ENCODE assay signal across 8 cellular contexts in genomic region chr3:33636125-33636855, GRCh38.
DNase-seq lines count a peak whose midpoint lies in the region; ATAC-seq and TF ChIP-seq lines count a peak whose summit lies in the region.

No MANE protein-coding gene starts in this region.

- H3K36me3 ChIP-seq in DOHH2 (ENCODE audit: control insufficient read depth, low read length) (peaks cover 4% of the 10 kb centered on the region), esophagus muscularis mucosa (peaks cover 0 to 20% (median 1%) of the 10 kb centered on the region in 4 donors), ovary (no peaks in the 10 kb centered on the region)

- no peak overlapping the region for H3K4me3 Mint-ChIP-seq in stimulated activated effector memory CD8-positive, alpha-beta T cell treated with anti-CD3 and anti-CD28 coated beads, Interleukin-12 subunit alpha, Interleukin-12 subunit beta, amount 100 ng/mL, for 72 hours

- H3K36me3 Mint-ChIP-seq in stimulated activated effector memory CD8-positive, alpha-beta T cell treated with anti-CD3 and anti-CD28 coated beads, Interleukin-12 subunit alpha, Interleukin-12 subunit beta, amount 100 ng/mL, for 72 hours, result peaks cover 9% of the 10 kb centered on the region

- 54% methylated on average over 6 of the region's 6 CpGs for WGBS in esophagus muscularis mucosa
- 51 to 60% (median 57%) methylated on average over 6 of the region's 6 CpGs for WGBS in ovary, 3 donors

- H3K9me3 ChIP-seq in DOHH2 (ENCODE audit: control insufficient read depth, insufficient read depth, low read length) (no peaks in the 10 kb centered on the region), esophagus muscularis mucosa (no peaks in the 10 kb centered on the region), ovary (no peaks in the 10 kb centered on the region)

- no peak for TF ChIP-seq POLR2A in esophagus muscularis mucosa (IDR thresholded peaks at IDR 0.05; ENCODE audit: low read depth)
- TF ChIP-seq POLR2A in ovary (IDR thresholded peaks at IDR 0.05), result no peak

- no peaks in the 10 kb centered on the region for H3K4me1 ChIP-seq in DOHH2 (ENCODE audit: control insufficient read depth, low read length)
- H3K4me1 ChIP-seq in esophagus muscularis mucosa, result peaks cover 0 to 8% (median 7%) of the 10 kb centered on the region in 4 donors
- H3K4me1 ChIP-seq in ovary (ENCODE audit: insufficient read depth), result no peaks in the 10 kb centered on the region

- H3K27me3 ChIP-seq in DOHH2 (ENCODE audit: control insufficient read depth, low read length), result no peaks in the 10 kb centered on the region
- H3K27me3 ChIP-seq in esophagus muscularis mucosa, result no peaks in the 10 kb centered on the region
- no peaks in the 10 kb centered on the region for H3K27me3 ChIP-seq in ovary

- no peaks in the 10 kb centered on the region for H4K20me1 ChIP-seq in DOHH2 (ENCODE audit: control insufficient read depth, insufficient read depth, low read depth, low read length)

- TF ChIP-seq CTCF in DOHH2 (IDR thresholded peaks at IDR 0.05; ENCODE audit: low read depth, low read length, poor library complexity, severe bottlenecking), result peak; percentile 69
- peak; percentile 65 to 76 (median 67) for TF ChIP-seq CTCF in esophagus muscularis mucosa (IDR thresholded peaks at IDR 0.05)
- peak; percentile 23 to 46 (median 41) for TF ChIP-seq CTCF in ovary (IDR thresholded peaks at IDR 0.05)

- no peak overlapping the region for H3K27ac ChIP-seq in DOHH2 (ENCODE audit: low read depth, low read length)
- no peak overlapping the region for H3K27ac ChIP-seq in esophagus muscularis mucosa (replicated peaks in 1 of 4)
- H3K27ac ChIP-seq in ovary, result no peak overlapping the region

- no peak for ATAC-seq in stimulated activated effector memory CD8-positive, alpha-beta T cell treated with anti-CD3 and anti-CD28 coated beads, Interleukin-12 subunit alpha, Interleukin-12 subunit beta, amount 100 ng/mL, for 72 hours
- no peak for ATAC-seq in HG02642 (IDR thresholded peaks at IDR 0.05; ENCODE audit: poor library complexity, unreplicated experiment)

- no peaks in the 10 kb centered on the region for H3K79me2 ChIP-seq in DOHH2 (ENCODE audit: control insufficient read depth, low read length)

- intact Hi-C loops in esophagus muscularis mucosa (cut with DNase I), result loop anchor here (2.0 kb wide), 2 partner anchors 81 to 151 kb away; no protein-coding TSS in a partner anchor
- intact Hi-C loops in ovary (cut with DNase I), result loop anchor here (5.0 to 10.0 kb wide), 4 partner anchors 76 to 151 kb away; partner anchors contain the start of gene CLASP2 (in 2 of the 4)

- no peak overlapping the region for H3K27ac Mint-ChIP-seq in stimulated activated effector memory CD8-positive, alpha-beta T cell treated with anti-CD3 and anti-CD28 coated beads, Interleukin-12 subunit alpha, Interleukin-12 subunit beta, amount 100 ng/mL, for 72 hours

- no peaks in the 10 kb centered on the region for H3K9me2 ChIP-seq in DOHH2 (replicated peaks; ENCODE audit: control insufficient read depth, low read length)

- no peak for TF ChIP-seq EP300 in Ishikawa (IDR thresholded peaks at IDR 0.05; ENCODE audit: borderline replicate concordance)
- no peak for TF ChIP-seq EP300 in esophagus muscularis mucosa (IDR thresholded peaks at IDR 0.05)
- TF ChIP-seq EP300 in ovary (IDR thresholded peaks at IDR 0.05), result no peak

- no peak overlapping the region for H3K4me3 ChIP-seq in DOHH2 (ENCODE audit: low read length)
- H3K4me3 ChIP-seq in esophagus muscularis mucosa, result no peak overlapping the region
- no peak overlapping the region for H3K4me3 ChIP-seq in ovary

- H3F3A ChIP-seq in DOHH2 (ENCODE audit: control insufficient read depth, insufficient read depth), result peaks cover 3% of the 10 kb centered on the region; the same call in 1 of the 2 replicates

- no peaks in the 10 kb centered on the region for H3K9me3 Mint-ChIP-seq in stimulated activated effector memory CD8-positive, alpha-beta T cell treated with anti-CD3 and anti-CD28 coated beads, Interleukin-12 subunit alpha, Interleukin-12 subunit beta, amount 100 ng/mL, for 72 hours

- no peaks in the 10 kb centered on the region for H3K4me1 Mint-ChIP-seq in stimulated activated effector memory CD8-positive, alpha-beta T cell treated with anti-CD3 and anti-CD28 coated beads, Interleukin-12 subunit alpha, Interleukin-12 subunit beta, amount 100 ng/mL, for 72 hours

- peak; percentile 71 for TF ChIP-seq RAD21 in Ishikawa (IDR thresholded peaks at IDR 0.05; ENCODE audit: low read depth)

- no peak overlapping the region for H3K4me2 ChIP-seq in DOHH2 (ENCODE audit: low read length)

- DNase-seq in RPMI8226 (peak; percentile 37), esophagus muscularis mucosa (ENCODE audit: extremely low spot score) (no peak), ovary (no peak)
- DNase-seq in stimulated activated effector memory CD8-positive, alpha-beta T cell treated with anti-CD3 and anti-CD28 coated beads, Interleukin-12 subunit alpha, Interleukin-12 subunit beta, amount 100 ng/mL, for 72 hours (ENCODE audit: low spot score in 2 of 2), result no peak
- no peak for DNase-seq in activated CD4-positive, alpha-beta T cell treated with anti-CD3 and anti-CD28 coated beads, Interleukin-2, amount 50 U/mL, for 48 hours

TF ChIP-seq in Ishikawa, 13 proteins besides CTCF, POLR2A, EP300 and RAD21:
- TF ChIP-seq CREB1 (IDR thresholded peaks at IDR 0.05; ENCODE audit: low read depth) (no peak), CEBPB (IDR thresholded peaks at IDR 0.05) (peak; percentile 32; the same call in 1 of the 2 replicates)
